ENCODE assay signal across 8 cellular contexts in genomic region chr1:220094016-220094911, GRCh38. TPM values are rescaled to one million over a fixed set of nuclear protein-coding genes. Genes with fewer than 3 reads are reported as not detected.
A peak's percentile ranks its signal among the peaks of the same experiment; 100 is the strongest.
DNase-seq lines count a peak whose midpoint lies in the region; ATAC-seq and TF ChIP-seq lines count a peak whose summit lies in the region.

TSS of gene IARS2 (plus strand) at chr1:220094132. CDS start at chr1:220094217, 85 bp downstream.

- POLR2A ChIA-PET in AG04450 (lab: Yijun Ruan, JAX) = no interaction called here

- TF ChIP-seq CTCF in AG04450 (IDR thresholded peaks at IDR 0.05; ENCODE audit: low read depth, low read length) (no peak), coronary artery (IDR thresholded peaks at IDR 0.05) (no peak)

- no peaks in the 10 kb centered on the region for H3K27me3 ChIP-seq in AG04450 (ENCODE audit: control insufficient read depth, insufficient read depth, low read length)

- H3K9me3 ChIP-seq in AG04450 (ENCODE audit: control insufficient read depth, insufficient read depth, low read length) = no peaks in the 10 kb centered on the region

- peak within 1 kb of the TSS; percentile 80 for H3K4me3 ChIP-seq in AG04450 (ENCODE audit: low read depth, low read length)
- H3K4me3 ChIP-seq in coronary artery = peak within 1 kb of the TSS; percentile 85

- ATAC-seq in GM18868 (IDR thresholded peaks at IDR 0.05; ENCODE audit: unreplicated experiment) (peak; percentile 70), HG03108 (IDR thresholded peaks at IDR 0.05; ENCODE audit: unreplicated experiment) (peak; percentile 56), left lobe of liver (peak; percentile 88)

- H3K27ac ChIP-seq in AG04450 (ENCODE audit: low read depth, low read length) (peak within 1 kb of the TSS; percentile 42), coronary artery (peak within 1 kb of the TSS; percentile 80 to 86)

- CTCF ChIA-PET in AG04450 (lab: Charles Lee) = no interaction called here

- peak; percentile 51 for DNase-seq in AG04450 (ENCODE audit: low read depth, low spot score)
- peak; percentile 65 for DNase-seq in NCI-H446 treated with DMSO at 0.1 percent for 48 hours (lab: John Stamatoyannopoulos, UW)
- peak; percentile 95 for DNase-seq in activated CD4-positive, alpha-beta T cell treated with anti-CD3 and anti-CD28 coated beads for 48 hours
- peak; percentile 89 for DNase-seq in coronary artery (ENCODE audit: low spot score)
- peak; percentile 91 for DNase-seq in left lobe of liver (ENCODE audit: low spot score)
- DNase-seq in stimulated activated CD4-positive, alpha-beta T cell treated with anti-CD3 and anti-CD28 coated beads, Interleukin-2, amount 100 ng/mL, for 4 hours (ENCODE audit: low read depth) = peak; percentile 91

RNA-seq across cellular contexts. Expression of gene IARS2, which starts in this region (rescaled TPM):
- 33.8 and 34.6 TPM in 2 replicates for polyA plus RNA-seq in AG04450 (2011; rRNA removed)
- polyA minus RNA-seq in AG04450 (2011; rRNA and poly(A)+ RNA removed) = 18.6 and 23.2 TPM in 2 replicates
- total RNA-seq in left lobe of liver = 45.5 TPM

Comparison
In these comparisons a context has a peak if more than half of its experiments do, and no peak if none do; other contexts are left out.
1. Peak in every context shown above with its lines: DNase-seq, ATAC-seq, H3K4me3 ChIP-seq and H3K27ac ChIP-seq.